8 cellular contexts compared by ENCODE assay signal in the genomic region with DNA sequence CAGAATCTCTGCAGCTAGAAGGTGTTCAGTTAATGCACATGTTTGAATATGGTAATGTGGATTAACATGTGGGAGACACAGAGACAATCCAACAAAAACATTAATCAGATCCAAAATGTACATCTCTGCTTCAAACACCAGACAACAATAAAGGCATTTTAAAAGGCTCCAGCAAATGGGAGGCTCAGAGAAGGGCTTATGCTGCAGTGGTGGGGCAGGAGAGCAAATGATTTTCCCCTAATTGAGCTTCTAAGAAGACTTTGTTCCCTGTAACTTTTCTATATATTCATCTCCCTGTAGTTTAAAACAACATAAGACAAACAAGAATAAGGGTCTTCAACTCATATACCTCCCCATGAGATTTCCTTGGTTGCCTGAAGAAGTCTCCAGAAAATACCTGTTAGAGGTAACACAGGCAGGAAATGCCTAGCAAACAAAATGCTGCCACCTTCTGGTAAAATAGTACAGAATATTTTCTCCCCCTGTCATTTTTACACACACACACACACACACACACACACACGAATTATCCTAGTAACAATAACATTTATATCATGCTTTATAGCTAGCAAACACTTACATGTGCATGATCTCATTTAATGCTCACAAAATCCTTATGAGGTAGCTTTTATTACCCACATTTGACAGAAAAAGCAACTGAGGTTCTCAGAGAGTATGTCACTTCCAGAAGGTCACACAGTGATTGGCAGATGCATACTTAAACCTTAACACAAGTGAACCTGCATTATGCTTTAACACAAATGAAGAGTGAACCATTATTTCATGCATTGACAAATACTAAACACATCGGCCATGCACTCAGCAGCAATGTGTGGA.
DNase-seq lines count a peak whose midpoint lies in the region; ATAC-seq, FAIRE-seq and TF ChIP-seq lines count a peak whose summit lies in the region.

No MANE protein-coding gene starts in this region.

- intact Hi-C loops in K562 (cut with micrococcal nuclease) (loop anchor here (1.0 to 10.0 kb wide), 4 partner anchors 225 to 576 kb away; no protein-coding TSS in a partner anchor), HepG2 (cut with micrococcal nuclease; ENCODE audit: unreplicated experiment) (loop anchor here (1.0 to 10.0 kb wide), 5 partner anchors 124 to 576 kb away; a partner anchor contains a TSS)

- H3K27ac ChIP-seq in K562 (ENCODE audit: extremely low read depth, low read depth, low read length) (no peak overlapping the region), HepG2 (ENCODE audit: extremely low read length, insufficient read depth, low read length) (no peak overlapping the region)

- BruUV-seq in K562 (replicated peaks; lab: Mats Ljungman, UMichigan) (no TSS peak), HepG2 (replicated peaks; lab: Mats Ljungman, UMichigan) (no TSS peak)

- H3K27ac Mint-ChIP-seq in activated CD4-positive, alpha-beta T cell treated with anti-CD3 and anti-CD28 coated beads, Interleukin-2, amount 10 ng/mL, durations not matched to agents 7 days and 5 days: no peak overlapping the region
- no peak overlapping the region for H3K27ac Mint-ChIP-seq in activated CD4-positive, alpha-beta memory T cell treated with anti-CD3 and anti-CD28 coated beads, Interleukin-2, amount 10 ng/mL, durations not matched to agents 7 days and 5 days

- H3K79me2 ChIP-seq in K562 (ENCODE audit: control insufficient read depth, insufficient read depth, low read length) (no peaks in the 10 kb centered on the region), HepG2 (ENCODE audit: insufficient read depth, low read length) (no peaks in the 10 kb centered on the region)

- in situ Hi-C loops in K562 (cut with MboI) (loop anchor here (10.0 kb wide), 1 partner anchor 216 kb away; no protein-coding TSS in a partner anchor), HepG2 (cut with HindIII; ENCODE audit: extremely low pct_ligation_motif_present, low pct_unique_long_range_greater_than_20kb) (loop anchor here (5.0 to 25.0 kb wide), 4 partner anchors 224 to 579 kb away; a partner anchor contains a TSS)

- TF ChIP-seq POLR2A in K562 (conservative IDR thresholded peaks at IDR 0.05): no peak
- TF ChIP-seq POLR2A in HepG2 (IDR thresholded peaks at IDR 0.05; ENCODE audit: insufficient read depth in 1 of 2, low read depth in 2 of 2, low read length in 2 of 2): no peak

- no peak overlapping the region for H3K4me3 Mint-ChIP-seq in activated CD4-positive, alpha-beta T cell treated with anti-CD3 and anti-CD28 coated beads, Interleukin-2, amount 10 ng/mL, durations not matched to agents 7 days and 5 days
- H3K4me3 Mint-ChIP-seq in activated CD4-positive, alpha-beta memory T cell treated with anti-CD3 and anti-CD28 coated beads, Interleukin-2, amount 10 ng/mL, durations not matched to agents 7 days and 5 days: no peak overlapping the region

- CTCF ChIA-PET in activated CD4-positive, alpha-beta T cell treated with anti-CD3 and anti-CD28 coated beads, Interleukin-2, amount 10 ng/mL, durations not matched to agents 7 days and 5 days (lab: Charles Lee): interaction anchor here (0.5 to 2.1 kb wide), 10 partner anchors 8 to 229 kb away, joined by 3 to 8 read pairs (median 3); no protein-coding TSS in a partner anchor
- CTCF ChIA-PET in K562 (lab: Yijun Ruan, JAX; ENCODE audit: low intra/inter-chr PET ratio): interaction anchor here (0.7 to 1.8 kb wide), 3 partner anchors 225 to 228 kb away, joined by 3 to 10 read pairs (median 5); no protein-coding TSS in a partner anchor
- CTCF ChIA-PET in HepG2 (lab: Yijun Ruan, JAX; ENCODE audit: low intra/inter-chr PET ratio, low total read pairs): interaction anchor here (0.6 to 4.5 kb wide), 4 partner anchors 225 to 531 kb away, joined by 4 to 40 read pairs (median 14); no protein-coding TSS in a partner anchor
- CTCF ChIA-PET in activated CD4-positive, alpha-beta memory T cell treated with anti-CD3 and anti-CD28 coated beads, Interleukin-2, amount 10 ng/mL, durations not matched to agents 7 days and 5 days (lab: Charles Lee): interaction anchor here (0.6 to 8.6 kb wide), 30 partner anchors 9 to 532 kb away, joined by 3 to 198 read pairs (median 4); no protein-coding TSS in a partner anchor

- H3K4me1 Mint-ChIP-seq in activated CD4-positive, alpha-beta T cell treated with anti-CD3 and anti-CD28 coated beads, Interleukin-2, amount 10 ng/mL, durations not matched to agents 7 days and 5 days: peaks cover 5% of the 10 kb centered on the region
- peaks cover 4% of the 10 kb centered on the region for H3K4me1 Mint-ChIP-seq in activated CD4-positive, alpha-beta memory T cell treated with anti-CD3 and anti-CD28 coated beads, Interleukin-2, amount 10 ng/mL, durations not matched to agents 7 days and 5 days

- no peaks in the 10 kb centered on the region for H3K4me1 ChIP-seq in K562 (replicated peaks in 1 of 2; ENCODE audit: control insufficient read depth in 2 of 2, insufficient read depth in 2 of 2, low read length in 2 of 2)
- H3K4me1 ChIP-seq in HepG2 (ENCODE audit: insufficient read depth, low read length): no peaks in the 10 kb centered on the region

- H3K27me3 Mint-ChIP-seq in activated CD4-positive, alpha-beta T cell treated with anti-CD3 and anti-CD28 coated beads, Interleukin-2, amount 10 ng/mL, durations not matched to agents 7 days and 5 days: peaks cover 12% of the 10 kb centered on the region
- H3K27me3 Mint-ChIP-seq in activated CD4-positive, alpha-beta memory T cell treated with anti-CD3 and anti-CD28 coated beads, Interleukin-2, amount 10 ng/mL, durations not matched to agents 7 days and 5 days: no peaks in the 10 kb centered on the region

- no peaks in the 10 kb centered on the region for H3K9me3 Mint-ChIP-seq in activated CD4-positive, alpha-beta T cell treated with anti-CD3 and anti-CD28 coated beads, Interleukin-2, amount 10 ng/mL, durations not matched to agents 7 days and 5 days
- peaks cover 5% of the 10 kb centered on the region for H3K9me3 Mint-ChIP-seq in activated CD4-positive, alpha-beta memory T cell treated with anti-CD3 and anti-CD28 coated beads, Interleukin-2, amount 10 ng/mL, durations not matched to agents 7 days and 5 days

- H3K36me3 ChIP-seq in K562 (ENCODE audit: control insufficient read depth, insufficient read depth, low read length) (no peaks in the 10 kb centered on the region), HepG2 (replicated peaks in 1 of 2; ENCODE audit: control insufficient read depth in 1 of 2, insufficient read depth in 2 of 2, low read length in 2 of 2) (no peaks in the 10 kb centered on the region)

- WGBS in K562 (ENCODE audit: insufficient coverage, low coverage, missing lambda C conversion rate): 3% methylated on average over 2 of the region's 2 CpGs
- WGBS in HepG2 (ENCODE audit: low lambda C conversion rate): 14% methylated on average over 2 of the region's 2 CpGs

- H3K9me3 ChIP-seq in K562 (replicated peaks; ENCODE audit: control insufficient read depth, insufficient read depth, low read depth, low read length) (no peaks in the 10 kb centered on the region), HepG2 (ENCODE audit: low read length) (no peaks in the 10 kb centered on the region)

- H4K20me1 ChIP-seq in K562 (replicated peaks; ENCODE audit: control insufficient read depth, insufficient read depth, low read length) (no peaks in the 10 kb centered on the region), HepG2 (ENCODE audit: insufficient read depth, low read length) (no peaks in the 10 kb centered on the region; the same call in 1 of the 2 replicates)

- H3K4me3 ChIP-seq in K562: no peak overlapping the region
- no peak overlapping the region for H3K4me3 ChIP-seq in HepG2 (replicated peaks in 1 of 3; ENCODE audit: insufficient read depth in 1 of 3, low read depth in 2 of 3, low read length in 3 of 3)

- H3K36me3 Mint-ChIP-seq in activated CD4-positive, alpha-beta T cell treated with anti-CD3 and anti-CD28 coated beads, Interleukin-2, amount 10 ng/mL, durations not matched to agents 7 days and 5 days (ENCODE audit: low read depth): no peaks in the 10 kb centered on the region
- no peaks in the 10 kb centered on the region for H3K36me3 Mint-ChIP-seq in activated CD4-positive, alpha-beta memory T cell treated with anti-CD3 and anti-CD28 coated beads, Interleukin-2, amount 10 ng/mL, durations not matched to agents 7 days and 5 days (ENCODE audit: low read depth)

- H3K27me3 ChIP-seq in K562 (ENCODE audit: control insufficient read depth in 2 of 2, insufficient read depth in 2 of 2, low read length in 2 of 2): no peaks in the 10 kb centered on the region
- no peaks in the 10 kb centered on the region for H3K27me3 ChIP-seq in HepG2 (ENCODE audit: control insufficient read depth in 1 of 2, insufficient read depth in 2 of 2, low read length in 2 of 2)

- H2AFZ ChIP-seq in K562 (ENCODE audit: low read depth, low read length): no peak overlapping the region
- H2AFZ ChIP-seq in HepG2 (ENCODE audit: low read length): no peak overlapping the region

- DNase-seq in activated CD4-positive, alpha-beta T cell treated with anti-CD3 and anti-CD28 coated beads, Interleukin-2, amount 10 ng/mL, durations not matched to agents 7 days and 5 days: peak; percentile 22
- DNase-seq in activated CD4-positive, alpha-beta T cell treated with anti-CD3 and anti-CD28 coated beads for 1 hour: no peak
- DNase-seq in NCI-H2227 (lab: John Stamatoyannopoulos, UW; ENCODE audit: unreplicated experiment): peak; percentile 58
- peak; percentile 11 to 24 (median 14) for DNase-seq in K562 (ENCODE audit: extremely low read depth in 1 of 4, low spot score in 3 of 4)
- DNase-seq in HepG2 (ENCODE audit: low spot score): peak; percentile 24
- no peak for DNase-seq in activated CD4-positive, alpha-beta memory T cell treated with anti-CD3 and anti-CD28 coated beads, Interleukin-2, amount 10 ng/mL, durations not matched to agents 7 days and 5 days

- no peak overlapping the region for H3K4me2 ChIP-seq in K562 (ENCODE audit: insufficient read depth, low read length)
- no peak overlapping the region for H3K4me2 ChIP-seq in HepG2 (ENCODE audit: low read depth, low read length)

- ATAC-seq in HG02798 (IDR thresholded peaks at IDR 0.05; ENCODE audit: poor library complexity, unreplicated experiment) (peak; percentile 69), K562 (peak; percentile 55; the same call in 2 of the 3 replicates), HepG2 (peak; percentile 60; the same call in 2 of the 3 replicates), HG03521 (IDR thresholded peaks at IDR 0.05; ENCODE audit: unreplicated experiment) (no peak)

- FAIRE-seq in K562 (lab: Jason Lieb, UNC) (no peak), HepG2 (lab: Jason Lieb, UNC) (peak; percentile 56)

- H3K9ac ChIP-seq in K562 (ENCODE audit: insufficient read depth in 1 of 2, low read depth in 2 of 2, low read length in 2 of 2): no peak overlapping the region
- no peak overlapping the region for H3K9ac ChIP-seq in HepG2 (ENCODE audit: insufficient read depth, low read depth, low read length)

- no peaks in the 10 kb centered on the region for H3K9me1 ChIP-seq in K562 (ENCODE audit: control insufficient read depth, insufficient read depth, low read length)

- TF ChIP-seq RAD21 in K562 (CRISPR knock-in tag; conservative IDR thresholded peaks at IDR 0.05 in 1 of 2, IDR thresholded peaks at IDR 0.05 in 1 of 2) (peak; percentile 35 to 59; a peak in 3 of 4 replicates), HepG2 (CRISPR knock-in tag; IDR thresholded peaks at IDR 0.05) (no peak)

- TF ChIP-seq CTCF in K562 (IDR thresholded peaks at IDR 0.05 in 2 of 3, conservative IDR thresholded peaks at IDR 0.05 in 1 of 3; ENCODE audit: insufficient read depth in 2 of 3, low read depth in 1 of 3, low read length in 3 of 3) (peak; percentile 10 to 47 (median 28); a peak in 2 of 6 replicates), HepG2 (CRISPR knock-in tag; IDR thresholded peaks at IDR 0.05) (peak; percentile 58)

- POLR2A ChIA-PET in activated CD4-positive, alpha-beta T cell treated with anti-CD3 and anti-CD28 coated beads, Interleukin-2, amount 10 ng/mL, durations not matched to agents 7 days and 5 days (lab: Charles Lee): no interaction called here
- POLR2A ChIA-PET in K562 (lab: Yijun Ruan, JAX) (interaction anchor here (0.9 kb wide), 1 partner anchor 11 kb away, joined by 3 read pairs; no protein-coding TSS in a partner anchor), HepG2 (lab: Yijun Ruan, JAX) (no interaction called here)
- POLR2A ChIA-PET in activated CD4-positive, alpha-beta memory T cell treated with anti-CD3 and anti-CD28 coated beads, Interleukin-2, amount 10 ng/mL, durations not matched to agents 7 days and 5 days (lab: Charles Lee): interaction anchor here (0.9 to 1.5 kb wide), 3 partner anchors 124 to 228 kb away, joined by 3 to 6 read pairs (median 4); a partner anchor contains a TSS

- TF ChIP-seq EP300 in K562 (IDR thresholded peaks at IDR 0.05; ENCODE audit: low read length) (no peak), HepG2 (IDR thresholded peaks at IDR 0.05; ENCODE audit: low read depth in 2 of 2, low read length in 2 of 2) (no peak), HepG2 (CRISPR knock-in tag; IDR thresholded peaks at IDR 0.05; ENCODE audit: borderline replicate concordance) (no peak)

Comparison
In these comparisons a context has a peak if more than half of its experiments do, and no peak if none do; other contexts are left out.
1. DNase-seq: peak in activated CD4-positive, alpha-beta T cell treated with anti-CD3 and anti-CD28 coated beads, Interleukin-2, amount 10 ng/mL, durations not matched to agents 7 days and 5 days (single experiment), NCI-H2227 (single experiment), K562 (4 of 4) and HepG2 (single experiment); none in activated CD4-positive, alpha-beta T cell treated with anti-CD3 and anti-CD28 coated beads for 1 hour (single experiment) and activated CD4-positive, alpha-beta memory T cell treated with anti-CD3 and anti-CD28 coated beads, Interleukin-2, amount 10 ng/mL, durations not matched to agents 7 days and 5 days (single experiment).
2. POLR2A ChIA-PET loops: an anchor here in K562 (0.9 kb wide) and activated CD4-positive, alpha-beta memory T cell treated with anti-CD3 and anti-CD28 coated beads, Interleukin-2, amount 10 ng/mL, durations not matched to agents 7 days and 5 days (0.9 to 1.5 kb wide); none called in activated CD4-positive, alpha-beta T cell treated with anti-CD3 and anti-CD28 coated beads, Interleukin-2, amount 10 ng/mL, durations not matched to agents 7 days and 5 days and HepG2.